Comparison of ENCODE assay signal across 29 cellular contexts in the genomic region with DNA sequence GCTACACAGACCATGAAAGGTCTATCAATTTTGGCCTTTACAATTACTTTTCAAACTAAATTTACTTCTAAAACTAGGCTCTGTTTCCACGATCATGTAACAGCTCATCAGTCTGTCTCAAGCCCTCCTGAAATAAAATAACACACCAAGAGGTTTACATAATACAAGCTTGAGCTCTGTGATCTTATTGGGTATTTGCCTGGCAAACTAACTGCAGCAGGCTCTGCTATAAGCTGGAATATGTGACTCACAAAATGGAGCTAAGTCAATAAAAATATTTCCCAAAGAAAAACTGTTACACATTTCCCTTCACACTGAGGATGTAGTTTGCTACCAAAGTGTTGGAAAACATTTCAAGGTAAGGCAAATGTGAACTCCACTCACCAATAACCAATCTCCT.
DNase-seq lines count a peak whose midpoint lies in the region; ATAC-seq and TF ChIP-seq lines count a peak whose summit lies in the region.
"Had no signal": no experiment of that assay in that cellular context is flagged by ENCODE, and none has a peak within 500 bp of the region (broad histone marks: within the 10 kb centered on the region; RNA-seq: fewer than 3 reads in every experiment).

No MANE protein-coding gene starts in this region.

- H3K27ac Mint-ChIP-seq in H9, result no peak overlapping the region
- H3K27ac Mint-ChIP-seq: CD8-positive, alpha-beta memory T cell; nephron; T-helper 2 cell treated with Interferon-gamma antibody and Interleukin-4, amounts not matched to agents 5 μg/mL and 100 μg/mL, for 36 hours had no signal

- dilution Hi-C loops in IMR-90 (cut with HindIII; ENCODE audit: low sequenced_read_pairs, unreplicated experiment), result no loop called here

- H2BK120ac ChIP-seq in IMR-90 (ENCODE audit: low read depth, low read length) (no peak overlapping the region), H9 (ENCODE audit: low read depth, low read length, poor library complexity, severe bottlenecking) (no peak overlapping the region)

- H3K56ac ChIP-seq in IMR-90 (ENCODE audit: extremely low read depth, insufficient read depth, low read length) (no peak overlapping the region), H9 (ENCODE audit: insufficient read length, low read depth, low read length) (no peak overlapping the region)

- H3K4me3 ChIP-seq in IMR-90 (ENCODE audit: insufficient read depth, low read depth, low read length) (no peak overlapping the region), cardiac fibroblast (replicated peaks in 1 of 2; ENCODE audit: low read depth in 2 of 2, low read length in 2 of 2) (no peak overlapping the region), tibial nerve (no peak overlapping the region)
- H3K4me3 ChIP-seq: adrenal gland, HAP-1, ovary, SK-N-MC had no signal

- no peak overlapping the region for H4K5ac ChIP-seq in IMR-90 (ENCODE audit: low read depth, low read length)
- H4K5ac ChIP-seq in H9 (ENCODE audit: insufficient read length, low read depth, low read length), result no peak overlapping the region

- H3K79me2 ChIP-seq in H9 (ENCODE audit: insufficient read depth, low read length), result peaks cover 6% of the 10 kb centered on the region; the same call in 1 of the 2 replicates

- in situ Hi-C loops in IMR-90 (cut with MboI; ENCODE audit: low sequenced_read_pairs), result no loop called here

- no peak overlapping the region for H3K4ac ChIP-seq in IMR-90 (ENCODE audit: low read depth, low read length)
- no peak overlapping the region for H3K4ac ChIP-seq in H9 (ENCODE audit: low read depth, low read length)

- H3K9me3 Mint-ChIP-seq in H9, result peaks cover 16 to 40% of the 10 kb centered on the region in 2 experiments
- H3K9me3 Mint-ChIP-seq: activated T-cell treated with anti-CD3 and anti-CD28 coated beads, Interleukin-2, amount 50 U/mL, for 4 hours; T-helper 2 cell treated with Interferon-gamma antibody and Interleukin-4, amounts not matched to agents 5 μg/mL and 100 μg/mL, for 36 hours had no signal

- no peaks in the 10 kb centered on the region for H3K27me3 Mint-ChIP-seq in H9 (ENCODE audit: low read depth)

- H3K18ac ChIP-seq in IMR-90 (ENCODE audit: low read depth, low read length) (no peak overlapping the region), H9 (ENCODE audit: insufficient read length, low read depth, low read length) (no peak overlapping the region)

- H3K79me1 ChIP-seq in IMR-90 (ENCODE audit: low read depth in 1 of 2, low read length in 2 of 2), result no peaks in the 10 kb centered on the region
- H3K79me1 ChIP-seq in H9 (ENCODE audit: insufficient read depth, low read depth, low read length, poor library complexity, severe bottlenecking), result no peaks in the 10 kb centered on the region

- no peak for TF ChIP-seq POLR2A in IMR-90 (IDR thresholded peaks at IDR 0.05; ENCODE audit: low read depth, low read length)
- TF ChIP-seq POLR2A in tibial nerve (IDR thresholded peaks at IDR 0.05), result no peak

- H3K14ac ChIP-seq in IMR-90 (replicated peaks; ENCODE audit: low read depth, low read length) (no peak overlapping the region), H9 (ENCODE audit: insufficient read depth, low read length) (no peak overlapping the region)

- H3K9ac ChIP-seq in IMR-90 (ENCODE audit: low read depth, low read length), result no peak overlapping the region
- no peak overlapping the region for H3K9ac ChIP-seq in H9 (ENCODE audit: extremely low read depth, insufficient read length, low read length)

- H2AK9ac ChIP-seq in IMR-90 (replicated peaks; ENCODE audit: low read depth, low read length, poor library complexity), result no peak overlapping the region

- no peak overlapping the region for H2BK15ac ChIP-seq in IMR-90 (ENCODE audit: low read depth, low read length)
- H2BK15ac ChIP-seq in H9 (ENCODE audit: low read depth, low read length), result no peak overlapping the region

- H2AK5ac ChIP-seq in IMR-90 (ENCODE audit: low read depth, low read length), result no peak overlapping the region
- H2AK5ac ChIP-seq in H9 (ENCODE audit: insufficient read length, low read length), result no peak overlapping the region

- no peak overlapping the region for H4K91ac ChIP-seq in IMR-90 (ENCODE audit: insufficient read depth, low read depth, low read length)
- H4K91ac ChIP-seq in H9 (ENCODE audit: insufficient read length, low read depth, low read length), result no peak overlapping the region

- CTCF ChIA-PET in IMR-90 (lab: Yijun Ruan, JAX), result no interaction called here

- no peak for TF ChIP-seq RAD21 in IMR-90 (IDR thresholded peaks at IDR 0.05; ENCODE audit: low read length)

- H3K27me3 ChIP-seq in IMR-90 (ENCODE audit: control insufficient read depth, insufficient read depth, low read length), result peaks cover 5% of the 10 kb centered on the region; the same call in 1 of the 2 replicates
- H3K27me3 ChIP-seq in tibial nerve, result no peaks in the 10 kb centered on the region
- no peaks in the 10 kb centered on the region for H3K27me3 ChIP-seq in H9 (ENCODE audit: insufficient read depth, low read length)
- H3K27me3 ChIP-seq: ovary had no signal

- H3K4me1 Mint-ChIP-seq in H9, result peaks cover 0 to 25% of the 10 kb centered on the region in 2 experiments; a peak in 3 of 4 replicates
- H3K4me1 Mint-ChIP-seq: CD8-positive, alpha-beta memory T cell; nephron had no signal

- no peak overlapping the region for H3T11ph ChIP-seq in H9 (ENCODE audit: low read length)

- BruUV-seq in IMR-90 (replicated peaks; lab: Mats Ljungman, UMichigan), result no TSS peak

- no peaks in the 10 kb centered on the region for H3K9me3 ChIP-seq in IMR-90 (ENCODE audit: control insufficient read depth, insufficient read depth, low read length)
- H3K9me3 ChIP-seq in tibial nerve, result no peaks in the 10 kb centered on the region
- H3K9me3 ChIP-seq in H9 (ENCODE audit: control insufficient read depth, low read depth, low read length), result no peaks in the 10 kb centered on the region
- H3K9me3 ChIP-seq: adrenal gland, HAP-1, ovary had no signal

- TF ChIP-seq CTCF in IMR-90 (conservative IDR thresholded peaks at IDR 0.05; ENCODE audit: low read depth, low read length) (no peak), cardiac fibroblast (IDR thresholded peaks at IDR 0.05; ENCODE audit: low read depth, low read length) (no peak), tibial nerve (IDR thresholded peaks at IDR 0.05) (no peak), H9 (conservative IDR thresholded peaks at IDR 0.05) (no peak)

- no peak for TF ChIP-seq EP300 in tibial nerve (IDR thresholded peaks at IDR 0.05)

- no peaks in the 10 kb centered on the region for H3K23me2 ChIP-seq in H9 (ENCODE audit: insufficient read length, low read depth, low read length, poor library complexity, severe bottlenecking)

- no peak overlapping the region for H4K8ac ChIP-seq in IMR-90 (ENCODE audit: low read depth in 2 of 2, low read length in 2 of 2)
- H4K8ac ChIP-seq in H9 (replicated peaks; ENCODE audit: insufficient read length, low read depth, low read length), result no peak overlapping the region

- H2BK12ac ChIP-seq in H9 (ENCODE audit: insufficient read length, low read depth, low read length), result no peak overlapping the region

- H3K23ac ChIP-seq in IMR-90 (ENCODE audit: low read depth, low read length) (no peak overlapping the region), H9 (ENCODE audit: insufficient read length, low read depth, low read length) (no peak overlapping the region)

- POLR2A ChIA-PET in IMR-90 (lab: Charles Lee; ENCODE audit: unreplicated experiment), result no interaction called here

- no peak overlapping the region for H2BK5ac ChIP-seq in IMR-90 (ENCODE audit: low read depth, low read length, poor library complexity, severe bottlenecking)
- no peak overlapping the region for H2BK5ac ChIP-seq in H9 (ENCODE audit: insufficient read length, low read length)

- H4K20me1 ChIP-seq in IMR-90 (ENCODE audit: insufficient read depth, low read length), result no peaks in the 10 kb centered on the region
- H4K20me1 ChIP-seq in H9 (ENCODE audit: control insufficient read depth, insufficient read depth, insufficient read length), result no peaks in the 10 kb centered on the region

- H2AFZ ChIP-seq in IMR-90 (replicated peaks; ENCODE audit: low read length, poor library complexity), result no peak overlapping the region
- H2AFZ ChIP-seq in H9 (ENCODE audit: low read length), result no peak overlapping the region

- H3K27ac ChIP-seq in IMR-90 (ENCODE audit: insufficient read depth, low read length) (no peak overlapping the region), tibial nerve (peak overlapping the region in 3 of 4 donors; percentile 4 to 58 (median 20)), H9 (ENCODE audit: insufficient read length, low read depth, low read length) (no peak overlapping the region)
- H3K27ac ChIP-seq: adrenal gland, ovary, SK-N-MC had no signal

- peaks cover 7 to 14% (median 9%) of the 10 kb centered on the region in 3 experiments; a peak in 6 of 7 replicates for H3K36me3 Mint-ChIP-seq in H9 (ENCODE audit: insufficient read depth in 1 of 3, low read depth in 3 of 3)
- H3K36me3 Mint-ChIP-seq: CD8-positive, alpha-beta memory T cell had no signal

- H3K4me2 ChIP-seq in IMR-90 (ENCODE audit: low read depth, low read length) (0 out of 2 replicates have a peak overlapping the region, but pooled peaks have one; percentile 45), H9 (ENCODE audit: insufficient read depth, insufficient read length, low read length) (no peak overlapping the region)

- no peaks in the 10 kb centered on the region for H3K36me3 ChIP-seq in IMR-90 (ENCODE audit: control insufficient read depth, insufficient read depth, low read length)
- no peaks in the 10 kb centered on the region for H3K36me3 ChIP-seq in tibial nerve
- H3K36me3 ChIP-seq: adrenal gland, HAP-1, ovary had no signal

- no peaks in the 10 kb centered on the region for H3K9me1 ChIP-seq in IMR-90 (ENCODE audit: insufficient read depth, low read length)

- peak; percentile 79 for ATAC-seq in IMR-90 (ENCODE audit: low read depth)
- ATAC-seq: activated T-cell treated with anti-CD3 and anti-CD28 coated beads, Interleukin-2, amount 50 U/mL, for 4 hours; HepG2 had no signal

- DNase-seq in IMR-90 (peak; percentile 74), cardiac fibroblast (ENCODE audit: low read depth in 2 of 2) (peak; percentile 49 to 67), fibroblast of the conjunctiva (ENCODE audit: low read depth) (peak; percentile 64), tibial nerve (ENCODE audit: low spot score in 2 of 2) (no peak), NCI-H2227 treated with DMSO at 0.1 percent for 48 hours (lab: John Stamatoyannopoulos, UW) (no peak), H9 (no peak)
- no peak for DNase-seq in effector CD4-positive, alpha-beta T cell
- DNase-seq: activated CD4-positive, alpha-beta T cell treated with anti-CD3 and anti-CD28 coated beads for 4 hours; activated T-cell treated with anti-CD3 and anti-CD28 coated beads, Interleukin-2, amount 50 U/mL, for 4 hours; adrenal gland; CD8-positive, alpha-beta memory T cell; central memory CD4-positive, alpha-beta T cell; DMS79; hippocampal formation; islet precursor cell; midbrain; NCI-H1092; NCI-H187; NCI-H69; ovary; retina; stimulated activated CD4-positive, alpha-beta T cell treated with anti-CD3 and anti-CD28 coated beads, Interleukin-4, amount 100 ng/mL, for 4 hours; stimulated activated naive CD4-positive, alpha-beta T cell treated with Interleukin-2 at 50 U/mL for 16 hours; trophoblast cell had no signal

- intact Hi-C loops in IMR-90 (cut with micrococcal nuclease), result no loop called here

- H2BK20ac ChIP-seq in IMR-90 (ENCODE audit: low read depth, low read length) (no peak overlapping the region), H9 (ENCODE audit: low read depth, low read length, poor library complexity, severe bottlenecking) (no peak overlapping the region)

- no peak overlapping the region for H3K4me3 Mint-ChIP-seq in H9
- H3K4me3 Mint-ChIP-seq: activated T-cell treated with anti-CD3 and anti-CD28 coated beads, Interleukin-2, amount 50 U/mL, for 4 hours; CD8-positive, alpha-beta memory T cell; nephron; T-helper 2 cell treated with Interferon-gamma antibody and Interleukin-4, amounts not matched to agents 5 μg/mL and 100 μg/mL, for 36 hours had no signal

- WGBS in IMR-90 (ENCODE audit: extremely low coverage in 2 of 2, insufficient read length in 1 of 2), 2 experiments, result no CpG with 5 or more reads among the region's 1 CpG
- 36 to 46% methylated on average over 1 of the region's 1 CpG for WGBS in tibial nerve, 2 donors
- no CpG with 5 or more reads among the region's 1 CpG for WGBS in H9 (ENCODE audit: extremely low coverage, insufficient read length, low lambda C conversion rate)

- H3K4me1 ChIP-seq in IMR-90 (ENCODE audit: control insufficient read depth, insufficient read depth, low read length) (0 out of 2 replicates have a peak, but pooled peaks cover 2% of the 10 kb centered on the region), tibial nerve (peaks cover 0 to 5% (median 0%) of the 10 kb centered on the region in 4 donors), H9 (ENCODE audit: insufficient read depth, low read length) (no peaks in the 10 kb centered on the region)
- H3K4me1 ChIP-seq: adrenal gland, HAP-1 had no signal

Comparison
In these comparisons a context has a peak if more than half of its experiments do, and no peak if none do; other contexts are left out.
1. DNase-seq: peak in IMR-90 (single experiment), cardiac fibroblast (2 of 2) and fibroblast of the conjunctiva (single experiment); none in tibial nerve (0 of 2), NCI-H2227 treated with DMSO at 0.1 percent for 48 hours (single experiment), H9 (single experiment) and effector CD4-positive, alpha-beta T cell (single experiment).
2. H3K27ac ChIP-seq: peak in tibial nerve (3 of 4); none in IMR-90 (single experiment) and H9 (single experiment).